ENCODE assay signal across 8 cellular contexts in genomic region chr16:89873822-89874689, GRCh38. TPM values are rescaled to one million over a fixed set of nuclear protein-coding genes. Genes with fewer than 3 reads are reported as not detected.
A peak's percentile ranks its signal among the peaks of the same experiment; 100 is the strongest.
DNase-seq lines count a peak whose midpoint lies in the region; ATAC-seq and TF ChIP-seq lines count a peak whose summit lies in the region.

No MANE protein-coding gene starts in this region.

- H3K9me1 ChIP-seq in IMR-90 (ENCODE audit: insufficient read depth, low read length): peaks cover 4% of the 10 kb centered on the region; the same call in 1 of the 2 replicates

- no peak overlapping the region for H2BK20ac ChIP-seq in IMR-90 (ENCODE audit: low read depth, low read length)

- WGBS in IMR-90 (ENCODE audit: extremely low coverage in 2 of 2, insufficient read length in 1 of 2), 2 experiments: 0% methylated on average over 24 of the region's 76 CpGs; no CpG with 5 or more reads in 1 of the 2 experiments

- no peaks in the 10 kb centered on the region for H3K27me3 ChIP-seq in IMR-90 (ENCODE audit: control insufficient read depth, insufficient read depth, low read length)

- peak overlapping the region; percentile 100 for H2AK9ac ChIP-seq in IMR-90 (replicated peaks; ENCODE audit: low read depth, low read length, poor library complexity)

- H3K18ac ChIP-seq in IMR-90 (ENCODE audit: low read depth, low read length): peak overlapping the region; percentile 96

- H2BK15ac ChIP-seq in IMR-90 (ENCODE audit: low read depth, low read length): peak overlapping the region; percentile 36; the same call in 1 of the 3 replicates

- peak overlapping the region; percentile 99 for H3K9ac ChIP-seq in IMR-90 (ENCODE audit: low read depth, low read length)

- BruUV-seq in IMR-90 (replicated peaks; lab: Mats Ljungman, UMichigan): no TSS peak

- no peak for TF ChIP-seq POLR2A in IMR-90 (IDR thresholded peaks at IDR 0.05; ENCODE audit: low read depth, low read length)

- peak overlapping the region; percentile 98 for H3K56ac ChIP-seq in IMR-90 (ENCODE audit: extremely low read depth, insufficient read depth, low read length)

- in situ Hi-C loops in IMR-90 (cut with MboI; ENCODE audit: low sequenced_read_pairs): no loop called here

- H3K4me1 ChIP-seq in IMR-90 (ENCODE audit: control insufficient read depth, insufficient read depth, low read length) (peaks cover 9% of the 10 kb centered on the region), mucosa of descending colon (ENCODE audit: low read depth) (peaks cover 15% of the 10 kb centered on the region)

- H3K4me3 ChIP-seq in IMR-90 (ENCODE audit: insufficient read depth, low read depth, low read length) (peak overlapping the region; percentile 96), epithelial cell of proximal tubule (ENCODE audit: low read depth, low read length) (peak overlapping the region; percentile 98), mucosa of descending colon (peak overlapping the region; percentile 54)

- ATAC-seq in GM21528 (IDR thresholded peaks at IDR 0.05; ENCODE audit: low FRiP score, unreplicated experiment) (peak; percentile 61), IMR-90 (ENCODE audit: low read depth) (peak; percentile 91), mucosa of descending colon (peak; percentile 86)

- peak overlapping the region; percentile 99 for H3K4ac ChIP-seq in IMR-90 (ENCODE audit: low read depth, low read length)

- H4K91ac ChIP-seq in IMR-90 (ENCODE audit: insufficient read depth, low read depth, low read length): peak overlapping the region; percentile 99

- TF ChIP-seq RAD21 in IMR-90 (IDR thresholded peaks at IDR 0.05; ENCODE audit: low read length): no peak

- peaks cover 11 to 51% of the 10 kb centered on the region in 2 experiments for H3K79me1 ChIP-seq in IMR-90 (ENCODE audit: low read depth in 1 of 2, low read length in 2 of 2)

- peak overlapping the region; percentile 83; the same call in 1 of the 2 replicates for H2BK120ac ChIP-seq in IMR-90 (ENCODE audit: low read depth, low read length)

- peak; percentile 85 for DNase-seq in COR-L47 (lab: John Stamatoyannopoulos, UW)
- peak; percentile 95 for DNase-seq in IMR-90
- DNase-seq in OCI-M2 (lab: John Stamatoyannopoulos, UW; ENCODE audit: unreplicated experiment): peak; percentile 44
- peak; percentile 97 for DNase-seq in activated T-cell treated with anti-CD3 and anti-CD28 coated beads, Interleukin-2, amount 50 U/mL, for 1 hour
- DNase-seq in epithelial cell of proximal tubule (ENCODE audit: low read depth): peak; percentile 30
- DNase-seq in mucosa of descending colon: peak; percentile 97 to 98 (median 97)
- DNase-seq in stimulated activated CD8-positive, alpha-beta memory T cell treated with anti-CD3 and anti-CD28 coated beads, Interleukin-2, amount 100 ng/mL, for 1 hour (ENCODE audit: low read depth in 2 of 2): peak; percentile 87 to 91

- peak overlapping the region; percentile 92 for H2AK5ac ChIP-seq in IMR-90 (ENCODE audit: low read depth, low read length)

- dilution Hi-C loops in IMR-90 (cut with HindIII; ENCODE audit: low sequenced_read_pairs, unreplicated experiment): no loop called here

- CTCF ChIA-PET in IMR-90 (lab: Yijun Ruan, JAX): interaction anchor here (0.7 kb wide), 1 partner anchor 74 kb away, joined by 3 read pairs; no protein-coding TSS in a partner anchor

- H2AFZ ChIP-seq in IMR-90 (replicated peaks; ENCODE audit: low read length, poor library complexity): peak overlapping the region; percentile 96

- POLR2A ChIA-PET in IMR-90 (lab: Charles Lee; ENCODE audit: unreplicated experiment): no interaction called here

- H2BK5ac ChIP-seq in IMR-90 (ENCODE audit: low read depth, low read length, poor library complexity, severe bottlenecking): peak overlapping the region; percentile 98

- H4K20me1 ChIP-seq in IMR-90 (ENCODE audit: insufficient read depth, low read length): peaks cover 50% of the 10 kb centered on the region

- peak overlapping the region; percentile 99 to 100 for H4K8ac ChIP-seq in IMR-90 (ENCODE audit: low read depth in 2 of 2, low read length in 2 of 2)

- no peak for TF ChIP-seq CTCF in IMR-90 (conservative IDR thresholded peaks at IDR 0.05; ENCODE audit: low read depth, low read length)
- TF ChIP-seq CTCF in epithelial cell of proximal tubule (conservative IDR thresholded peaks at IDR 0.05; ENCODE audit: low read depth, low read length): no peak
- TF ChIP-seq CTCF in mucosa of descending colon (IDR thresholded peaks at IDR 0.05): no peak

- H3K4me2 ChIP-seq in IMR-90 (ENCODE audit: low read depth, low read length): peak overlapping the region; percentile 68

- H3K9me3 ChIP-seq in IMR-90 (ENCODE audit: control insufficient read depth, insufficient read depth, low read length) (no peaks in the 10 kb centered on the region), mucosa of descending colon (no peaks in the 10 kb centered on the region)

- H3K36me3 ChIP-seq in IMR-90 (ENCODE audit: control insufficient read depth, insufficient read depth, low read length): peaks cover 20% of the 10 kb centered on the region
- H3K36me3 ChIP-seq in mucosa of descending colon (ENCODE audit: low read depth): no peaks in the 10 kb centered on the region

- H3K14ac ChIP-seq in IMR-90 (replicated peaks; ENCODE audit: low read depth, low read length): peak overlapping the region; percentile 99

- H4K5ac ChIP-seq in IMR-90 (ENCODE audit: low read depth, low read length): peak overlapping the region; percentile 97

- peak overlapping the region; percentile 98 for H3K27ac ChIP-seq in IMR-90 (ENCODE audit: insufficient read depth, low read length)

- intact Hi-C loops in IMR-90 (cut with micrococcal nuclease) (no loop called here), mucosa of descending colon (cut with DNase I, micrococcal nuclease) (no loop called here)

- peak overlapping the region; percentile 97 for H3K23ac ChIP-seq in IMR-90 (ENCODE audit: low read depth, low read length)

TF ChIP-seq in IMR-90, 13 proteins besides CTCF, POLR2A, EP300 and RAD21:
- TF ChIP-seq BHLHE40 (IDR thresholded peaks at IDR 0.05; ENCODE audit: low read depth, low read length) (no peak), USF2 (IDR thresholded peaks at IDR 0.05; ENCODE audit: low read depth, low read length) (peak; percentile 92), MXI1 (IDR thresholded peaks at IDR 0.05; ENCODE audit: borderline replicate concordance, low read depth, low read length) (peak; percentile 82; the same call in 1 of the 2 replicates), MAZ (IDR thresholded peaks at IDR 0.05; ENCODE audit: borderline replicate concordance, low read depth, low read length) (peak; percentile 73; the same call in 1 of the 2 replicates)

RNA-seq across cellular contexts. Expression of gene TCF25, which starts 0.7 kb away (rescaled TPM):
- total RNA-seq in IMR-90 (2012; rRNA removed) (119 and 127 TPM in 2 replicates), epithelial cell of proximal tubule (118 and 192 TPM in 2 replicates), mucosa of descending colon (100 to 1,000 TPM; 179 to 217 (median 212) TPM)
- 184 and 199 TPM in 2 replicates for polyA plus RNA-seq in IMR-90 (2012; rRNA removed)
- polyA plus RNA-seq in IMR-90 (2012; cell fraction: cytosol; rRNA removed): 143 and 185 TPM in 2 replicates
- polyA plus RNA-seq in IMR-90 (2012; cell fraction: nucleus; rRNA removed; ENCODE audit: low replicate concordance): 445 and 688 TPM in 2 replicates

RNA-seq across cellular contexts. Expression of gene MC1R, which starts 44.6 kb away (rescaled TPM):
- total RNA-seq in IMR-90 (2012; rRNA removed) (3.8 and 4.4 TPM in 2 replicates), epithelial cell of proximal tubule (2.5 and 3.5 TPM in 2 replicates), mucosa of descending colon (1 to 10 TPM; 4.1 to 4.8 (median 4.3) TPM)
- polyA plus RNA-seq in IMR-90 (2012; rRNA removed): 9.5 TPM in 2 replicates
- 3.3 and 6.2 TPM in 2 replicates for polyA plus RNA-seq in IMR-90 (2012; cell fraction: cytosol; rRNA removed)
- 49.5 and 79.2 TPM in 2 replicates for polyA plus RNA-seq in IMR-90 (2012; cell fraction: nucleus; rRNA removed; ENCODE audit: low replicate concordance)

RNA-seq across cellular contexts. Expression of gene SPIRE2, which starts 45.8 kb away (rescaled TPM):
- total RNA-seq in IMR-90 (2012; rRNA removed) (0.56 and 0.72 TPM in 2 replicates), epithelial cell of proximal tubule (2.8 and 3.5 TPM in 2 replicates), mucosa of descending colon (100 to 1,000 TPM in 1 of 3 donors, 10 to 100 TPM in 2; 52.5 to 118 (median 84.2) TPM)
- polyA plus RNA-seq in IMR-90 (2012; rRNA removed): 1.6 and 1.9 TPM in 2 replicates
- polyA plus RNA-seq in IMR-90 (2012; cell fraction: cytosol; rRNA removed): 1.6 and 1.9 TPM in 2 replicates
- polyA plus RNA-seq in IMR-90 (2012; cell fraction: nucleus; rRNA removed; ENCODE audit: low replicate concordance): 8.8 and 10.3 TPM in 2 replicates

RNA-seq across cellular contexts. Expression of gene TUBB3, which starts 49.1 kb away (rescaled TPM):
- total RNA-seq in IMR-90 (2012; rRNA removed): 311 and 337 TPM in 2 replicates
- polyA plus RNA-seq in IMR-90 (2012; rRNA removed): 410 and 428 TPM in 2 replicates
- polyA plus RNA-seq in IMR-90 (2012; cell fraction: cytosol; rRNA removed): 269 and 452 TPM in 2 replicates
- 172 and 406 TPM in 2 replicates for polyA plus RNA-seq in IMR-90 (2012; cell fraction: nucleus; rRNA removed; ENCODE audit: low replicate concordance)
- total RNA-seq in epithelial cell of proximal tubule: 833 and 996 TPM in 2 replicates
- 10 to 100 TPM in 1 of 3 donors, 1 to 10 TPM in 2; 1.8 to 26.8 (median 7.5) TPM for total RNA-seq in mucosa of descending colon

RNA-seq across cellular contexts. Expression of gene FANCA, which starts 57.6 kb away (rescaled TPM):
- total RNA-seq in IMR-90 (2012; rRNA removed) (13.3 and 13.9 TPM in 2 replicates), epithelial cell of proximal tubule (22.1 and 34.6 TPM in 2 replicates), mucosa of descending colon (10 to 100 TPM; 13.1 to 27.7 (median 16.3) TPM)
- polyA plus RNA-seq in IMR-90 (2012; rRNA removed): 24.4 and 24.7 TPM in 2 replicates
- 8.1 and 9.6 TPM in 2 replicates for polyA plus RNA-seq in IMR-90 (2012; cell fraction: cytosol; rRNA removed)
- 87.4 and 134 TPM in 2 replicates for polyA plus RNA-seq in IMR-90 (2012; cell fraction: nucleus; rRNA removed; ENCODE audit: low replicate concordance)

Comparison
In these comparisons a context has a peak if more than half of its experiments do, and no peak if none do; other contexts are left out.
1. Peak in every context shown above with its lines: DNase-seq, ATAC-seq, H3K4me3 ChIP-seq and H3K27ac ChIP-seq.
2. DNase-seq: peak in every context shown above with its lines; median percentile 97 in activated T-cell treated with anti-CD3 and anti-CD28 coated beads, Interleukin-2, amount 50 U/mL, for 1 hour; 97 in mucosa of descending colon; 95 in IMR-90; 89 in stimulated activated CD8-positive, alpha-beta memory T cell treated with anti-CD3 and anti-CD28 coated beads, Interleukin-2, amount 100 ng/mL, for 1 hour; 85 in COR-L47; 44 in OCI-M2; 30 in epithelial cell of proximal tubule.
3. RNA of gene SPIRE2, which starts 45.8 kb away (total RNA-seq): 52.5 to 118 TPM in mucosa of descending colon; 2.8 to 3.5 TPM in epithelial cell of proximal tubule and 0.56 to 0.72 TPM in IMR-90; every median in the first group is over 10 times any median in the second.